In genomic region chr7:55142919-55143600, GRCh38 we compare ENCODE assay signal across 38 cellular contexts.
"Had no signal": no experiment of that assay in that cellular context is flagged by ENCODE, and none has a peak within 500 bp of the region (broad histone marks: within the 10 kb centered on the region; RNA-seq: fewer than 3 reads in every experiment).

No MANE protein-coding gene starts in this region.

- DNase-seq: activated CD4-positive, alpha-beta memory T cell treated with anti-CD3 and anti-CD28 coated beads, Interleukin-2, amount 10 ng/mL, durations not matched to agents 7 days and 5 days; activated CD4-positive, alpha-beta T cell treated with anti-CD3 and anti-CD28 coated beads, Interleukin-2, amount 10 ng/mL, durations not matched to agents 24 days and 14 days; activated CD8-positive, alpha-beta memory T cell treated with anti-CD3 and anti-CD28 coated beads, Interleukin-2, amount 50 U/mL, for 48 hours; activated gamma-delta T cell; activated naive CD4-positive, alpha-beta T cell treated with anti-CD3 and anti-CD28 coated beads, Interleukin-2, amount 10 ng/mL, durations not matched to agents 7 days and 5 days; activated naive CD8-positive, alpha-beta T cell treated with anti-CD3 and anti-CD28 coated beads, Interleukin-2, amount 10 ng/mL, durations not matched to agents 7 days and 5 days; activated T-cell treated with anti-CD3 and anti-CD28 coated beads, Interleukin-2, amount 50 U/mL, for 24 hours; amniotic stem cell; effector CD4-positive, alpha-beta T cell; erythroblast; foreskin keratinocyte; heart left ventricle; hypothalamus; immature natural killer cell; kidney; left colon; lower lobe of right lung; mesendoderm; nephron progenitor cell; ovary; retina; sigmoid colon; stimulated activated CD4-positive, alpha-beta T cell treated with anti-CD3 and anti-CD28 coated beads, Interleukin-1b, Interleukin-23, amount 100 ng/mL, for 48 hours; stimulated activated naive B cell treated with anti-CD40 and anti-IgM and Interleukin-4, amounts not matched to agents 10 μg/mL and 1 μg/mL and 100 μg/mL, for 72 hours; stomach; SW 1271; T-helper 17 cell; T1000; thyroid gland; upper lobe of left lung; WERI-Rb-1 had no signal

- H3K36me3 Mint-ChIP-seq: activated naive CD4-positive, alpha-beta T cell treated with anti-CD3 and anti-CD28 coated beads, Interleukin-2, amount 10 ng/mL, durations not matched to agents 7 days and 5 days; activated naive CD8-positive, alpha-beta T cell treated with anti-CD3 and anti-CD28 coated beads, Interleukin-2, amount 10 ng/mL, durations not matched to agents 7 days and 5 days had no signal

- H3K27me3 ChIP-seq: foreskin keratinocyte, heart left ventricle, neutrophil, ovary, sigmoid colon, stomach, thyroid gland, upper lobe of left lung, vagina had no signal

- H3K9me3 Mint-ChIP-seq: activated CD4-positive, alpha-beta memory T cell treated with anti-CD3 and anti-CD28 coated beads, Interleukin-2, amount 10 ng/mL, durations not matched to agents 7 days and 5 days; activated CD4-positive, alpha-beta T cell treated with anti-CD3 and anti-CD28 coated beads, Interleukin-2, amount 10 ng/mL, durations not matched to agents 24 days and 14 days had no signal

- H3K27me3 Mint-ChIP-seq: activated naive CD4-positive, alpha-beta T cell treated with anti-CD3 and anti-CD28 coated beads, Interleukin-2, amount 10 ng/mL, durations not matched to agents 7 days and 5 days; dendritic cell treated with granulocyte-macrophage colony-stimulating factor and Interleukin-4, amounts not matched to agents 40 ng/mL and 50 ng/mL, for 4 days had no signal

- H3K4me3 Mint-ChIP-seq: activated CD4-positive, alpha-beta memory T cell treated with anti-CD3 and anti-CD28 coated beads, Interleukin-2, amount 10 ng/mL, durations not matched to agents 7 days and 5 days; activated CD4-positive, alpha-beta T cell treated with anti-CD3 and anti-CD28 coated beads, Interleukin-2, amount 10 ng/mL, durations not matched to agents 24 days and 14 days; activated naive CD4-positive, alpha-beta T cell treated with anti-CD3 and anti-CD28 coated beads, Interleukin-2, amount 10 ng/mL, durations not matched to agents 7 days and 5 days; activated naive CD8-positive, alpha-beta T cell treated with anti-CD3 and anti-CD28 coated beads, Interleukin-2, amount 10 ng/mL, durations not matched to agents 7 days and 5 days; activated T-cell treated with anti-CD3 and anti-CD28 coated beads, Interleukin-2, amount 50 U/mL, for 24 hours; central memory CD8-positive, alpha-beta T cell; dendritic cell treated with granulocyte-macrophage colony-stimulating factor and Interleukin-4, amounts not matched to agents 40 ng/mL and 50 ng/mL, for 4 days; immature natural killer cell; nephron progenitor cell; stimulated activated naive B cell treated with anti-CD40 and anti-IgM and Interleukin-4, amounts not matched to agents 10 μg/mL and 1 μg/mL and 100 μg/mL, for 72 hours; T-helper 17 cell had no signal

- H3K4me3 ChIP-seq: heart left ventricle, lower lobe of right lung, ovary, prostate gland, sigmoid colon, smooth muscle cell, stomach, thyroid gland, upper lobe of left lung, vagina had no signal

- H3K27ac Mint-ChIP-seq: activated CD4-positive, alpha-beta memory T cell treated with anti-CD3 and anti-CD28 coated beads, Interleukin-2, amount 10 ng/mL, durations not matched to agents 7 days and 5 days; activated CD4-positive, alpha-beta T cell treated with anti-CD3 and anti-CD28 coated beads, Interleukin-2, amount 10 ng/mL, durations not matched to agents 24 days and 14 days; activated naive CD4-positive, alpha-beta T cell treated with anti-CD3 and anti-CD28 coated beads, Interleukin-2, amount 10 ng/mL, durations not matched to agents 7 days and 5 days; activated naive CD8-positive, alpha-beta T cell treated with anti-CD3 and anti-CD28 coated beads, Interleukin-2, amount 10 ng/mL, durations not matched to agents 7 days and 5 days; activated T-cell treated with anti-CD3 and anti-CD28 coated beads, Interleukin-2, amount 50 U/mL, for 24 hours; dendritic cell treated with granulocyte-macrophage colony-stimulating factor and Interleukin-4, amounts not matched to agents 40 ng/mL and 50 ng/mL, for 4 days; immature natural killer cell; nephron progenitor cell; stimulated activated naive B cell treated with anti-CD40 and anti-IgM and Interleukin-4, amounts not matched to agents 10 μg/mL and 1 μg/mL and 100 μg/mL, for 72 hours; T-helper 17 cell had no signal

- H3K4me1 ChIP-seq: prostate gland had no signal

- H3K27ac ChIP-seq: foreskin keratinocyte, heart left ventricle, lower lobe of right lung, neutrophil, ovary, prostate gland, sigmoid colon, stomach, thyroid gland, upper lobe of left lung, vagina, WERI-Rb-1 had no signal

- H3K36me3 ChIP-seq: neutrophil, ovary, prostate gland, WERI-Rb-1 had no signal

- H3K4me2 ChIP-seq: smooth muscle cell had no signal

- H3K9me3 ChIP-seq: lower lobe of right lung, neutrophil, ovary, prostate gland, thyroid gland, upper lobe of left lung, vagina had no signal

- ATAC-seq: activated CD4-positive, CD25-positive, alpha-beta regulatory T cell treated with anti-CD3 and anti-CD28 coated beads, Interleukin-2, amount 50 U/mL, for 24 hours; foreskin keratinocyte; heart left ventricle; left colon; lower lobe of right lung; stimulated activated naive B cell treated with anti-CD40 and anti-IgM and Interleukin-4, amounts not matched to agents 10 μg/mL and 1 μg/mL and 100 μg/mL, for 72 hours; T-helper 17 cell had no signal

- H3K4me1 Mint-ChIP-seq: activated naive CD4-positive, alpha-beta T cell treated with anti-CD3 and anti-CD28 coated beads, Interleukin-2, amount 10 ng/mL, durations not matched to agents 7 days and 5 days; activated naive CD8-positive, alpha-beta T cell treated with anti-CD3 and anti-CD28 coated beads, Interleukin-2, amount 10 ng/mL, durations not matched to agents 7 days and 5 days; central memory CD8-positive, alpha-beta T cell; immature natural killer cell had no signal
